Comparison of ENCODE assay signal across 25 cellular contexts in the genomic region with DNA sequence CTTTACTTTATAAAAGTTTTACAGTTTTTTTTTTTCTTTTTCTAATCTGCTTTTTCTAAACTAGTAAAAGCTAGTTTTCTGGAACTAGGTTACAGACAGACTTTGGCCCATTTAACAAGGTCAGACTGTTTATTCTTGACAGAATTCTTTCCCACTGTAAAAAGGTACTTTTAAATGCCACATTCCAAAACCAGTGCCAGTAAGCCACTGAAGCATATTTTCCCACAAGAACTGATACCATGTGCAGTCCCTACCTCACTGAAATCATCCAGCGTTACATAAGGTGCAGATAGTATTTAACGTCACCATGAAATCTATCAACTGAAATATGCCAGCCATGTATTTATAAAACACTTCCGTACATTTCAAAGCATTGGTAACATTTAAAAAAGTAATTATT.
DNase-seq lines count a peak whose midpoint lies in the region; ATAC-seq, FAIRE-seq and TF ChIP-seq lines count a peak whose summit lies in the region.
"Had no signal": no experiment of that assay in that cellular context is flagged by ENCODE, and none has a peak within 500 bp of the region (broad histone marks: within the 10 kb centered on the region; RNA-seq: fewer than 3 reads in every experiment).

No MANE protein-coding gene starts in this region.

- H3K27me3 Mint-ChIP-seq in immature natural killer cell (ENCODE audit: low read depth in 3 of 3) = peaks cover 0 to 4% (median 0%) of the 10 kb centered on the region in 3 donors
- H3K27me3 Mint-ChIP-seq: activated B cell treated with CpG ODN at 0.5 μM for 24 hours; activated CD4-positive, alpha-beta memory T cell treated with anti-CD3 and anti-CD28 coated beads for 36 hours; IgD-negative memory B cell; naive thymus-derived CD4-positive, alpha-beta T cell had no signal

- H3K9me2 ChIP-seq in SK-N-SH = no peaks in the 10 kb centered on the region

- no peak overlapping the region for H3K4me2 ChIP-seq in SK-N-SH
- peak overlapping the region; percentile 50 for H3K4me2 ChIP-seq in smooth muscle cell

- peaks cover 27 to 28% of the 10 kb centered on the region in 2 donors for H3K4me1 Mint-ChIP-seq in immature natural killer cell

- H3K79me2 ChIP-seq in SK-N-SH (ENCODE audit: insufficient read depth) = peaks cover 100% of the 10 kb centered on the region
- peaks cover 67% of the 10 kb centered on the region for H3K79me2 ChIP-seq in smooth muscle cell (ENCODE audit: low read depth)

- H3F3A ChIP-seq in SK-N-SH (replicated peaks; ENCODE audit: insufficient read depth) (peaks cover 3% of the 10 kb centered on the region), smooth muscle cell (ENCODE audit: low read depth) (no peaks in the 10 kb centered on the region)

- H3K4me1 ChIP-seq in SK-N-SH (ENCODE audit: control insufficient read depth in 1 of 2, insufficient read depth in 2 of 2, low read depth in 1 of 2, low read length in 1 of 2) (peaks cover 3 to 7% of the 10 kb centered on the region in 2 experiments; a peak in 2 of 4 replicates), smooth muscle cell (ENCODE audit: low read depth) (no peaks in the 10 kb centered on the region)

- FAIRE-seq in HTR-8/SVneo (lab: Jason Lieb, UNC) = no peak

- H3K9me3 ChIP-seq in SK-N-SH (no peaks in the 10 kb centered on the region), smooth muscle cell (replicated peaks; ENCODE audit: low read depth) (no peaks in the 10 kb centered on the region)
- H3K9me3 ChIP-seq: ovary had no signal

- H2AFZ ChIP-seq in SK-N-SH (ENCODE audit: low read depth) (no peak overlapping the region), smooth muscle cell (ENCODE audit: low read depth) (no peak overlapping the region)

- H3K9ac ChIP-seq in SK-N-SH (no peak overlapping the region), smooth muscle cell (ENCODE audit: low read depth) (no peak overlapping the region)

- CTCF ChIA-PET in SK-N-SH (lab: Yijun Ruan, JAX) = interaction anchor here (0.9 to 2.0 kb wide), 5 partner anchors 10 to 116 kb away, joined by 3 to 7 read pairs (median 4); no protein-coding TSS in a partner anchor

- TF ChIP-seq RAD21 in SK-N-SH (IDR thresholded peaks at IDR 0.05; ENCODE audit: low read length) = no peak

- H3K27me3 ChIP-seq in SK-N-SH (ENCODE audit: insufficient read depth) = no peaks in the 10 kb centered on the region
- H3K27me3 ChIP-seq in kidney epithelial cell (ENCODE audit: control insufficient read depth, insufficient read depth, low read length) = no peaks in the 10 kb centered on the region
- no peaks in the 10 kb centered on the region for H3K27me3 ChIP-seq in smooth muscle cell (ENCODE audit: low read depth)
- H3K27me3 ChIP-seq: ovary had no signal

- 92% methylated on average over 3 of the region's 3 CpGs for WGBS in SK-N-SH (ENCODE audit: low lambda C conversion rate)
- WGBS in smooth muscle cell (ENCODE audit: low lambda C conversion rate) = 41% methylated on average over 3 of the region's 3 CpGs

- H3K9me3 Mint-ChIP-seq in immature natural killer cell = no peaks in the 10 kb centered on the region
- H3K9me3 Mint-ChIP-seq: activated B cell treated with CpG ODN at 0.5 μM for 24 hours; activated CD4-positive, alpha-beta memory T cell treated with anti-CD3 and anti-CD28 coated beads for 36 hours; CD8-positive, alpha-beta memory T cell; IgD-negative memory B cell; naive thymus-derived CD4-positive, alpha-beta T cell had no signal

- ATAC-seq in SK-N-SH treated with all-trans-retinoic acid at 6 μM for 48 hours = peak; percentile 35; the same call in 2 of the 3 replicates
- ATAC-seq: naive thymus-derived CD4-positive, alpha-beta T cell had no signal

- no peak overlapping the region for H3K4me3 ChIP-seq in SK-N-SH (ENCODE audit: low read depth in 2 of 2, low read length in 1 of 2)
- H3K4me3 ChIP-seq in kidney epithelial cell (ENCODE audit: low read depth, low read length) = no peak overlapping the region
- no peak overlapping the region for H3K4me3 ChIP-seq in smooth muscle cell
- H3K4me3 ChIP-seq: ovary had no signal

- no peak for TF ChIP-seq EP300 in SK-N-SH (IDR thresholded peaks at IDR 0.05; ENCODE audit: borderline replicate concordance in 1 of 2, low read depth in 1 of 2, low read length in 1 of 2)

- H3K36me3 ChIP-seq in SK-N-SH (replicated peaks in 1 of 2; ENCODE audit: control insufficient read depth in 1 of 2, insufficient read depth in 2 of 2, low read length in 1 of 2) = peaks cover 28 to 62% of the 10 kb centered on the region in 2 experiments
- no peaks in the 10 kb centered on the region for H3K36me3 ChIP-seq in kidney epithelial cell (ENCODE audit: control insufficient read depth, insufficient read depth, low read length)
- H3K36me3 ChIP-seq in smooth muscle cell (ENCODE audit: low read depth) = no peaks in the 10 kb centered on the region
- H3K36me3 ChIP-seq: ovary had no signal

- TF ChIP-seq CTCF in SK-N-SH (IDR thresholded peaks at IDR 0.05) (no peak), kidney epithelial cell (IDR thresholded peaks at IDR 0.05; ENCODE audit: insufficient read depth, low read length, poor library complexity, severe bottlenecking) (no peak), smooth muscle cell (IDR thresholded peaks at IDR 0.05; ENCODE audit: borderline replicate concordance, insufficient read depth, poor library complexity, severe bottlenecking) (no peak)

- H4K20me1 ChIP-seq in SK-N-SH (ENCODE audit: insufficient read depth) (no peaks in the 10 kb centered on the region), smooth muscle cell (ENCODE audit: low read depth) (peaks cover 37% of the 10 kb centered on the region)

- H3K4me3 Mint-ChIP-seq in immature natural killer cell = no peak overlapping the region
- H3K4me3 Mint-ChIP-seq: activated B cell treated with CpG ODN at 0.5 μM for 24 hours; activated CD4-positive, alpha-beta memory T cell treated with anti-CD3 and anti-CD28 coated beads for 36 hours; CD8-positive, alpha-beta memory T cell; IgD-negative memory B cell; naive thymus-derived CD4-positive, alpha-beta T cell had no signal

- H3K27ac ChIP-seq in SK-N-SH (ENCODE audit: low read depth in 2 of 2, low read length in 1 of 2) (peak overlapping the region in 1 of 2 experiments; percentile 10; a peak in 3 of 4 replicates), smooth muscle cell (ENCODE audit: low read depth) (peak overlapping the region; percentile 51)
- H3K27ac ChIP-seq: 22Rv1, ovary, RWPE1 had no signal

- H3K27ac Mint-ChIP-seq in immature natural killer cell = no peak overlapping the region
- H3K27ac Mint-ChIP-seq: activated B cell treated with CpG ODN at 0.5 μM for 24 hours; activated CD4-positive, alpha-beta memory T cell treated with anti-CD3 and anti-CD28 coated beads for 36 hours had no signal

- peaks cover 0 to 4% (median 4%) of the 10 kb centered on the region in 3 donors for H3K36me3 Mint-ChIP-seq in immature natural killer cell

- POLR2A ChIA-PET in SK-N-SH (lab: Yijun Ruan, JAX) = no interaction called here

- DNase-seq in SK-N-SH (no peak), astrocyte of the hippocampus (ENCODE audit: low read depth, low spot score) (peak; percentile 87), kidney epithelial cell (ENCODE audit: low read depth) (peak; percentile 44), smooth muscle cell (lab: John Stamatoyannopoulos, UW; ENCODE audit: unreplicated experiment) (no peak), immature natural killer cell (no peak), retina (no peak), HTR-8/SVneo (ENCODE audit: insufficient read length, low spot score) (no peak)
- DNase-seq: activated B cell treated with CpG ODN at 0.5 μM for 24 hours; activated CD4-positive, alpha-beta memory T cell treated with anti-CD3 and anti-CD28 coated beads for 36 hours; activated gamma-delta T cell treated with Interleukin-2 at 50 U/mL for 16 hours; caudate nucleus; CD8-positive, alpha-beta memory T cell; HCEC 1CT; islet precursor cell; mesenchymal stem cell; naive thymus-derived CD4-positive, alpha-beta T cell; NCI-H1436; NCI-H2171; NCI-H524; ovary; T-helper 9 cell had no signal

TF ChIP-seq in SK-N-SH treated with all-trans-retinoic acid at 6 μM for 48 hours, 23 proteins besides CTCF, POLR2A, EP300 and RAD21:
- TF ChIP-seq, protein P1, sequence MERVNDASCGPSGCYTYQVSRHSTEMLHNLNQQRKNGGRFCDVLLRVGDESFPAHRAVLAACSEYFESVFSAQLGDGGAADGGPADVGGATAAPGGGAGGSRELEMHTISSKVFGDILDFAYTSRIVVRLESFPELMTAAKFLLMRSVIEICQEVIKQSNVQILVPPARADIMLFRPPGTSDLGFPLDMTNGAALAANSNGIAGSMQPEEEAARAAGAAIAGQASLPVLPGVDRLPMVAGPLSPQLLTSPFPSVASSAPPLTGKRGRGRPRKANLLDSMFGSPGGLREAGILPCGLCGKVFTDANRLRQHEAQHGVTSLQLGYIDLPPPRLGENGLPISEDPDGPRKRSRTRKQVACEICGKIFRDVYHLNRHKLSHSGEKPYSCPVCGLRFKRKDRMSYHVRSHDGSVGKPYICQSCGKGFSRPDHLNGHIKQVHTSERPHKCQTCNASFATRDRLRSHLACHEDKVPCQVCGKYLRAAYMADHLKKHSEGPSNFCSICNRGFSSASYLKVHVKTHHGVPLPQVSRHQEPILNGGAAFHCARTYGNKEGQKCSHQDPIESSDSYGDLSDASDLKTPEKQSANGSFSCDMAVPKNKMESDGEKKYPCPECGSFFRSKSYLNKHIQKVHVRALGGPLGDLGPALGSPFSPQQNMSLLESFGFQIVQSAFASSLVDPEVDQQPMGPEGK (CRISPR knock-in tag; IDR thresholded peaks at IDR 0.05; ENCODE audit: borderline replicate concordance) = no peak
- TF ChIP-seq ISL1 (CRISPR knock-in tag; IDR thresholded peaks at IDR 0.05) = peak; percentile 58

TF ChIP-seq in SK-N-SH, 30 proteins besides CTCF, POLR2A, EP300 and RAD21 (continues in another document):
- TF ChIP-seq RFX5 (IDR thresholded peaks at IDR 0.05; ENCODE audit: low read length) = no peak
- no peak for TF ChIP-seq FOSL2 (IDR thresholded peaks at IDR 0.05; ENCODE audit: borderline replicate concordance, low read depth)
- no peak for TF ChIP-seq JUND (IDR thresholded peaks at IDR 0.05)
- TF ChIP-seq GATA2 (CRISPR knock-in tag; IDR thresholded peaks at IDR 0.05) = no peak
- no peak for TF ChIP-seq EZH2phosphoT487 (IDR thresholded peaks at IDR 0.05; ENCODE audit: borderline replicate concordance, low read depth)
- TF ChIP-seq MXI1 (IDR thresholded peaks at IDR 0.05; ENCODE audit: low read depth, low read length) = no peak
- no peak for TF ChIP-seq SMC3 (IDR thresholded peaks at IDR 0.05; ENCODE audit: low read depth, low read length)
- TF ChIP-seq, protein P2, sequence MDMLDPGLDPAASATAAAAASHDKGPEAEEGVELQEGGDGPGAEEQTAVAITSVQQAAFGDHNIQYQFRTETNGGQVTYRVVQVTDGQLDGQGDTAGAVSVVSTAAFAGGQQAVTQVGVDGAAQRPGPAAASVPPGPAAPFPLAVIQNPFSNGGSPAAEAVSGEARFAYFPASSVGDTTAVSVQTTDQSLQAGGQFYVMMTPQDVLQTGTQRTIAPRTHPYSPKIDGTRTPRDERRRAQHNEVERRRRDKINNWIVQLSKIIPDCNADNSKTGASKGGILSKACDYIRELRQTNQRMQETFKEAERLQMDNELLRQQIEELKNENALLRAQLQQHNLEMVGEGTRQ (IDR thresholded peaks at IDR 0.05; ENCODE audit: borderline replicate concordance, low read depth, low read length) = no peak
- TF ChIP-seq TAF1 (IDR thresholded peaks at IDR 0.05; ENCODE audit: borderline replicate concordance, low read depth, low read length) = no peak
- no peak for TF ChIP-seq POLR2AphosphoS5 (IDR thresholded peaks at IDR 0.05; ENCODE audit: low read depth, low read length)

Comparison
In these comparisons a context has a peak if more than half of its experiments do, and no peak if none do; other contexts are left out.
1. DNase-seq: peak in astrocyte of the hippocampus (single experiment) and kidney epithelial cell (single experiment); none in SK-N-SH (single experiment), smooth muscle cell (single experiment), immature natural killer cell (0 of 3), retina (single experiment) and HTR-8/SVneo (single experiment).